ENCODE assay signal across 15 cellular contexts in the genomic region with DNA sequence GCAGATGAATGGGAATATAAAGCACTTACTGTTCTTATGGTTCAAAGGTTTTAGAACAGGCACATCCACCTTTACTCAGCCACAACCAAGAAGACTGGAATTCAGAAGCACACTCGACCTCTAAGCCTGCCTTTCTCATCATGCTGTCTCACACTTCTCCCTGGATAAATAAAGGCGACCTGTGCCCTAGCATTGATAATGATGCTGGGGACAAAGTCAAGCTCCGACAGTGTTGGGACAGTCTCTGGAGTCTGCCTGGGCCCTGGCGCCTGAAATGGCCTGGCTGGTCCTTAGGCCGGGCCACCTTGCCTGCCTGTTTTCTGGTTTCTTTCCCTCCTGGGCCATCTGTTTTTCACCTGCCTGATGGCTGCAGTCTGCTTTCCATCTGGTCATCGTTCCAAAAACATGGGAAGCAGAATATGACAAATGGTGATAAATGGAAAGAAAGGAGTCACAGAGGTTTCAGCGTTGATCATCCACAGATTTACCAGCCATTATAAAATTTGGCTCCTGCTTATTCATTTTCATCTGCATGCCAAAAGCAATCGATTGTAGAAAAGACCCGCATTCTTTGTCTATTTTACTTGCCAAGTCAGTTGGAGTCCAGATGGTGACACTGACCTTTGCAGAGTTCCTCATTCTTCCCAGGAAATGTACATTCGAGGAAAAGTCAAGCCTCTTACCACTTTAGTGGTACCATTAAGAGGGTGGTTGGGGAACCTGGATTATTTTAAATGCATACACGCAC.
DNase-seq lines count a peak whose midpoint lies in the region; ATAC-seq and TF ChIP-seq lines count a peak whose summit lies in the region.
"Had no signal": no experiment of that assay in that cellular context is flagged by ENCODE, and none has a peak within 500 bp of the region (broad histone marks: within the 10 kb centered on the region; RNA-seq: fewer than 3 reads in every experiment).

No MANE protein-coding gene starts in this region.

- no peak overlapping the region for H3K4me3 ChIP-seq in HFF-Myc (replicated peaks; ENCODE audit: low read depth, low read length)
- H3K4me3 ChIP-seq in astrocyte of the spinal cord (ENCODE audit: low read depth, low read length): no peak overlapping the region
- H3K4me3 ChIP-seq in foreskin fibroblast (ENCODE audit: low read depth in 1 of 2, low read length in 2 of 2): no peak overlapping the region

- in situ Hi-C loops in astrocyte of the spinal cord (cut with HindIII; ENCODE audit: low sequenced_read_pairs): no loop called here

- ATAC-seq in HG03520 (IDR thresholded peaks at IDR 0.05; ENCODE audit: unreplicated experiment) (no peak), GM21576 (IDR thresholded peaks at IDR 0.05; ENCODE audit: unreplicated experiment) (no peak)

- DNase-seq in AG20443 (ENCODE audit: low spot score) (peak; percentile 43), HFF-Myc (ENCODE audit: extremely low read depth, low read depth) (peak; percentile 95), astrocyte of the spinal cord (ENCODE audit: low read depth, low spot score) (peak; percentile 48), foreskin fibroblast (peak; percentile 72 to 86), KG1 (lab: John Stamatoyannopoulos, UW) (no peak), cortex of kidney (lab: John Stamatoyannopoulos, UW) (no peak)
- DNase-seq: ACHN; activated CD4-positive, alpha-beta T cell treated with anti-CD3 and anti-CD28 coated beads, Interleukin-2, amount 50 U/mL, for 48 hours; activated naive CD4-positive, alpha-beta T cell treated with Interleukin-2 at 50 U/mL for 16 hours; CD8-positive, alpha-beta memory T cell; left ventricle myocardium superior; NCI-H226; stimulated activated CD4-positive, alpha-beta T cell treated with anti-CD3 and anti-CD28 coated beads, Interleukin-2, amount 100 ng/mL, for 48 hours had no signal

- no peak for TF ChIP-seq CTCF in HFF-Myc (IDR thresholded peaks at IDR 0.05; ENCODE audit: low read depth, low read length, missing control alignments)
- no peak for TF ChIP-seq CTCF in astrocyte of the spinal cord (IDR thresholded peaks at IDR 0.05; ENCODE audit: low read depth, low read length)
- no peak for TF ChIP-seq CTCF in foreskin fibroblast (IDR thresholded peaks at IDR 0.05; ENCODE audit: low read depth, low read length)

Comparison
In these comparisons a context has a peak if more than half of its experiments do, and no peak if none do; other contexts are left out.
1. DNase-seq: peak in AG20443 (single experiment), HFF-Myc (single experiment), astrocyte of the spinal cord (single experiment) and foreskin fibroblast (2 of 2); none in KG1 (single experiment) and cortex of kidney (single experiment).